In genomic region chr12:58847876-58848600, GRCh38 we compare ENCODE assay signal across 18 cellular contexts.
DNase-seq lines count a peak whose midpoint lies in the region; ATAC-seq and TF ChIP-seq lines count a peak whose summit lies in the region.
"Had no signal": no experiment of that assay in that cellular context is flagged by ENCODE, and none has a peak within 500 bp of the region (broad histone marks: within the 10 kb centered on the region; RNA-seq: fewer than 3 reads in every experiment).

No MANE protein-coding gene starts in this region.

- ATAC-seq in HG03095 (IDR thresholded peaks at IDR 0.05; ENCODE audit: unreplicated experiment) (no peak), left colon (no peak), GM18511 (IDR thresholded peaks at IDR 0.05; ENCODE audit: unreplicated experiment) (no peak)

- no peak for TF ChIP-seq CTCF in epithelial cell of esophagus (IDR thresholded peaks at IDR 0.05; ENCODE audit: insufficient read depth, low read depth, low read length, missing control alignments)

- intact Hi-C loops in left colon (cut with DNase I, micrococcal nuclease) = no loop called here

- H3K4me3 ChIP-seq in epithelial cell of esophagus (ENCODE audit: low read length) = no peak overlapping the region
- H3K4me3 ChIP-seq: prostate gland had no signal

- peak; percentile 13 for DNase-seq in NCI-H2029 treated with DMSO at 0.1 percent for 48 hours (lab: John Stamatoyannopoulos, UW)
- DNase-seq in NCI-H2029 (lab: John Stamatoyannopoulos, UW) = no peak
- peak; percentile 39 for DNase-seq in NCI-H748 treated with DMSO at 0.1 percent for 48 hours (lab: John Stamatoyannopoulos, UW)
- peak; percentile 64 for DNase-seq in epithelial cell of esophagus (ENCODE audit: low read depth)
- no peak for DNase-seq in GM19238 (ENCODE audit: insufficient read length, low spot score)
- no peak for DNase-seq in left colon
- DNase-seq: DMS 273 treated with DMSO at 0.1 percent for 48 hours; H9; Kasumi-1; kidney; NCI-H2107; nephron progenitor cell; NK-92 treated with Interleukin-12 subunit alpha and Interleukin-12 subunit beta, amount 100 ng/mL, for 24 hours; RPMI8226; stimulated activated CD4-positive, alpha-beta T cell treated with anti-CD3 and anti-CD28 coated beads, Interleukin-12 subunit alpha, Interleukin-12 subunit beta, amount 100 ng/mL, for 4 hours had no signal

Comparison
In these comparisons a context has a peak if more than half of its experiments do, and no peak if none do; other contexts are left out.
1. DNase-seq: peak in NCI-H2029 treated with DMSO at 0.1 percent for 48 hours (single experiment), NCI-H748 treated with DMSO at 0.1 percent for 48 hours (single experiment) and epithelial cell of esophagus (single experiment); none in NCI-H2029 (single experiment), GM19238 (single experiment) and left colon (0 of 2).